ENCODE assay signal across 15 cellular contexts in genomic region chr11:19350093-19350665, GRCh38.
DNase-seq lines count a peak whose midpoint lies in the region; ATAC-seq and TF ChIP-seq lines count a peak whose summit lies in the region.
"Had no signal": no experiment of that assay in that cellular context is flagged by ENCODE, and none has a peak within 500 bp of the region (broad histone marks: within the 10 kb centered on the region; RNA-seq: fewer than 3 reads in every experiment).

No MANE protein-coding gene starts in this region.

- TF ChIP-seq CTCF in glutamatergic neuron (IDR thresholded peaks at IDR 0.05; ENCODE audit: partially characterized antibody, unreplicated experiment) (no peak), osteoblast (IDR thresholded peaks at IDR 0.05; ENCODE audit: extremely low read depth, low read depth, low read length) (no peak)

- H3K36me3 Mint-ChIP-seq in glutamatergic neuron (ENCODE audit: unreplicated experiment), result peaks cover 19% of the 10 kb centered on the region
- H3K36me3 Mint-ChIP-seq in activated CD4-positive, alpha-beta T cell treated with anti-CD3 and anti-CD28 coated beads for 36 hours (ENCODE audit: low read depth), result no peaks in the 10 kb centered on the region
- H3K36me3 Mint-ChIP-seq: CD4-positive, CD25-positive, alpha-beta regulatory T cell; CD8-positive, alpha-beta memory T cell had no signal

- CTCF ChIA-PET in activated CD4-positive, alpha-beta T cell treated with anti-CD3 and anti-CD28 coated beads for 36 hours (lab: Charles Lee), result no interaction called here

- no peak overlapping the region for H2AFZ ChIP-seq in osteoblast (ENCODE audit: low read length)

- H3K4me2 ChIP-seq in osteoblast (ENCODE audit: insufficient read depth, low read length), result no peak overlapping the region

- H3K36me3 ChIP-seq in SJCRH30 (no peaks in the 10 kb centered on the region), osteoblast (ENCODE audit: insufficient read depth, low read length) (no peaks in the 10 kb centered on the region)
- H3K36me3 ChIP-seq: BE2C had no signal

- peaks cover 11% of the 10 kb centered on the region for H3K27me3 Mint-ChIP-seq in glutamatergic neuron (ENCODE audit: unreplicated experiment)
- peaks cover 50% of the 10 kb centered on the region for H3K27me3 Mint-ChIP-seq in activated CD4-positive, alpha-beta T cell treated with anti-CD3 and anti-CD28 coated beads for 36 hours

- peak overlapping the region; percentile 78 for H3K4me3 Mint-ChIP-seq in glutamatergic neuron (ENCODE audit: unreplicated experiment)
- no peak overlapping the region for H3K4me3 Mint-ChIP-seq in activated CD4-positive, alpha-beta T cell treated with anti-CD3 and anti-CD28 coated beads for 36 hours
- H3K4me3 Mint-ChIP-seq: CD4-positive, CD25-positive, alpha-beta regulatory T cell; CD8-positive, alpha-beta memory T cell had no signal

- H3K9me3 Mint-ChIP-seq in glutamatergic neuron (ENCODE audit: unreplicated experiment), result peaks cover 14% of the 10 kb centered on the region
- H3K9me3 Mint-ChIP-seq in activated CD4-positive, alpha-beta T cell treated with anti-CD3 and anti-CD28 coated beads for 36 hours (ENCODE audit: low read depth), result no peaks in the 10 kb centered on the region
- H3K9me3 Mint-ChIP-seq: CD8-positive, alpha-beta memory T cell had no signal

- H3K9me3 ChIP-seq in SJCRH30 (replicated peaks) (no peaks in the 10 kb centered on the region), osteoblast (ENCODE audit: low read depth, low read length) (no peaks in the 10 kb centered on the region)
- H3K9me3 ChIP-seq: BE2C had no signal

- peaks cover 41% of the 10 kb centered on the region for H3K4me1 ChIP-seq in SJCRH30
- peaks cover 10% of the 10 kb centered on the region for H3K4me1 ChIP-seq in osteoblast (ENCODE audit: insufficient read depth, low read length)
- H3K4me1 ChIP-seq: BE2C had no signal

- DNase-seq in SJCRH30 (peak; percentile 44 to 61), glutamatergic neuron (no peak), osteoblast (ENCODE audit: insufficient read length, low spot score, missing footprints) (peak; percentile 58)
- DNase-seq in activated CD4-positive, alpha-beta T cell treated with anti-CD3 and anti-CD28 coated beads for 36 hours, result no peak
- DNase-seq: ACHN; BE2C; CD4-positive, CD25-positive, alpha-beta regulatory T cell; CD8-positive, alpha-beta memory T cell; COR-L47; GOT3; H7 had no signal

- H3K4me1 Mint-ChIP-seq in glutamatergic neuron (ENCODE audit: low read depth, unreplicated experiment), result peaks cover 57% of the 10 kb centered on the region
- peaks cover 5% of the 10 kb centered on the region for H3K4me1 Mint-ChIP-seq in activated CD4-positive, alpha-beta T cell treated with anti-CD3 and anti-CD28 coated beads for 36 hours

- POLR2A ChIA-PET in activated CD4-positive, alpha-beta T cell treated with anti-CD3 and anti-CD28 coated beads for 36 hours (lab: Charles Lee), result no interaction called here

- H3K79me2 ChIP-seq in osteoblast (ENCODE audit: insufficient read depth, low read length), result no peaks in the 10 kb centered on the region

- H3K4me3 ChIP-seq in SJCRH30, result peak overlapping the region; percentile 80
- no peak overlapping the region for H3K4me3 ChIP-seq in osteoblast (ENCODE audit: insufficient read depth, low read length)

- H4K20me1 ChIP-seq in osteoblast (ENCODE audit: insufficient read depth, low read length), result no peaks in the 10 kb centered on the region

- no peaks in the 10 kb centered on the region for H3K27me3 ChIP-seq in SJCRH30
- H3K27me3 ChIP-seq in osteoblast (ENCODE audit: insufficient read depth, low read length), result peaks cover 14% of the 10 kb centered on the region

- peak overlapping the region; percentile 100 for H3K27ac ChIP-seq in SJCRH30
- H3K27ac ChIP-seq in osteoblast (ENCODE audit: low read depth, low read length), result no peak overlapping the region
- H3K27ac ChIP-seq: HL-60 had no signal

- ATAC-seq in GM21737 (IDR thresholded peaks at IDR 0.05; ENCODE audit: unreplicated experiment) (no peak), HG02885 (IDR thresholded peaks at IDR 0.05; ENCODE audit: poor library complexity, unreplicated experiment) (no peak)
- ATAC-seq in activated CD4-positive, alpha-beta T cell treated with anti-CD3 and anti-CD28 coated beads for 36 hours, result no peak
- ATAC-seq: HCT116 had no signal

- intact Hi-C loops in activated CD4-positive, alpha-beta T cell treated with anti-CD3 and anti-CD28 coated beads for 36 hours (cut with DNase I, micrococcal nuclease), result no loop called here

- H3K27ac Mint-ChIP-seq in glutamatergic neuron (ENCODE audit: unreplicated experiment), result peak overlapping the region; percentile 15
- no peak overlapping the region for H3K27ac Mint-ChIP-seq in activated CD4-positive, alpha-beta T cell treated with anti-CD3 and anti-CD28 coated beads for 36 hours
- H3K27ac Mint-ChIP-seq: CD4-positive, CD25-positive, alpha-beta regulatory T cell; CD8-positive, alpha-beta memory T cell had no signal

Comparison
In these comparisons a context has a peak if more than half of its experiments do, and no peak if none do; other contexts are left out.
1. DNase-seq: peak in SJCRH30 (2 of 2) and osteoblast (single experiment); none in glutamatergic neuron (single experiment) and activated CD4-positive, alpha-beta T cell treated with anti-CD3 and anti-CD28 coated beads for 36 hours (single experiment).